In the genomic region with DNA sequence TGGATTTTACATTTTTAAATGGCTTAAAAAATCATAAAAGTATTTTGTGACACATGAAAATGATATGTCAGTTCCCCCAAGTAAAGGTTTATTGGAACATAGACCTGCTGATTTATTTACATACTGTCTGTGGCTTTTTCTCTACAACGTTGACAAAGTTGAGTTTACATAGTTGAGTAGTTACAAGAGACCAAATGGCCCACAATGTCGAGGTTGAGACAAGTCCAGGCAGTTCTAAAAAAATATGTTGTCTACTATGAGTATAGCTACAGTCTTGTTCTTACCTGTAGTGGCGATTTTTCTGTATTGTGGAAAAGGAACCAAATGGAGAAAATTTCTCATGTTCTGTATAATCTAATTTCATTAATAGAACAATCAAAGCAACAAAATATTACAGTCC, we compare ENCODE assay signal across 1 cellular context.
TF ChIP-seq lines count a peak whose summit lies in the region.

No MANE protein-coding gene starts in this region.

TF ChIP-seq in GM12878, 131 proteins besides CTCF, POLR2A, EP300 and RAD21:
- no peak for TF ChIP-seq SP1 (IDR thresholded peaks at IDR 0.05; ENCODE audit: low read depth, low read length)
